9 cellular contexts compared by ENCODE assay signal in genomic region chr14:95482967-95483842, GRCh38. TPM values are rescaled to one million over a fixed set of nuclear protein-coding genes. Genes with fewer than 3 reads are reported as not detected.
DNase-seq lines count a peak whose midpoint lies in the region; ATAC-seq and TF ChIP-seq lines count a peak whose summit lies in the region.
"Had no signal": no experiment of that assay in that cellular context is flagged by ENCODE, and none has a peak within 500 bp of the region (broad histone marks: within the 10 kb centered on the region; RNA-seq: fewer than 3 reads in every experiment).

No MANE protein-coding gene starts in this region.

- no peak overlapping the region for H3K4me3 Mint-ChIP-seq in CD4-positive, alpha-beta T cell
- no peak overlapping the region for H3K4me3 Mint-ChIP-seq in glutamatergic neuron (ENCODE audit: unreplicated experiment)

- intact Hi-C loops in CD4-positive, alpha-beta T cell (cut with DNase I, micrococcal nuclease): loop anchor here in 1 of 2 experiments (5.0 kb wide), 1 partner anchor 34 kb away; the partner anchor contains the start of gene SYNE3
- intact Hi-C loops in posterior vena cava (cut with DNase I): no loop called here

- no peak for ATAC-seq in CD4-positive, alpha-beta T cell (ENCODE audit: poor library complexity)
- no peak for ATAC-seq in HG03139 (IDR thresholded peaks at IDR 0.05; ENCODE audit: unreplicated experiment)

- H3K27me3 ChIP-seq in CD4-positive, alpha-beta T cell (ENCODE audit: control insufficient read depth, insufficient read depth, low read length): no peaks in the 10 kb centered on the region

- POLR2A ChIA-PET in CD4-positive, alpha-beta T cell (lab: Charles Lee): interaction anchor here (1.0 to 1.4 kb wide), 2 partner anchors 19 to 41 kb away, joined by 3 to 4 read pairs; no protein-coding TSS in a partner anchor

- no peak overlapping the region for H3K4me3 ChIP-seq in foreskin fibroblast (ENCODE audit: low read depth in 1 of 2, low read length in 2 of 2)

- DNase-seq in CD4-positive, alpha-beta T cell: no peak
- DNase-seq in SW 1271 (lab: John Stamatoyannopoulos, UW): peak; percentile 60 to 88
- peak; percentile 96 to 98 for DNase-seq in foreskin fibroblast
- DNase-seq in posterior vena cava (ENCODE audit: low spot score): peak; percentile 94
- no peak for DNase-seq in NCI-H1930 (lab: John Stamatoyannopoulos, UW)
- DNase-seq in GM19238 (ENCODE audit: insufficient read length, low spot score): no peak
- DNase-seq in glutamatergic neuron: no peak
- DNase-seq: activated CD8-positive, alpha-beta memory T cell treated with anti-CD3 and anti-CD28 coated beads, Interleukin-2, amount 50 U/mL, for 48 hours had no signal

- peaks cover 71% of the 10 kb centered on the region for H3K4me1 Mint-ChIP-seq in CD4-positive, alpha-beta T cell (ENCODE audit: low read depth)
- peaks cover 26% of the 10 kb centered on the region for H3K4me1 Mint-ChIP-seq in glutamatergic neuron (ENCODE audit: low read depth, unreplicated experiment)

- H3K36me3 Mint-ChIP-seq in CD4-positive, alpha-beta T cell (ENCODE audit: low read depth): peaks cover 15% of the 10 kb centered on the region
- no peaks in the 10 kb centered on the region for H3K36me3 Mint-ChIP-seq in glutamatergic neuron (ENCODE audit: unreplicated experiment)

- CTCF ChIA-PET in CD4-positive, alpha-beta T cell (lab: Charles Lee): interaction anchor here (1.0 kb wide), 1 partner anchor 44 kb away, joined by 3 read pairs; no protein-coding TSS in a partner anchor

- no peaks in the 10 kb centered on the region for H3K9me3 Mint-ChIP-seq in CD4-positive, alpha-beta T cell
- H3K9me3 Mint-ChIP-seq in glutamatergic neuron (ENCODE audit: unreplicated experiment): peaks cover 3% of the 10 kb centered on the region

- peak overlapping the region; percentile 21 for H3K27ac ChIP-seq in CD4-positive, alpha-beta T cell (ENCODE audit: low read depth, low read length)

- no peaks in the 10 kb centered on the region for H3K9me3 ChIP-seq in CD4-positive, alpha-beta T cell (ENCODE audit: control insufficient read depth, low read length)

- no peak for TF ChIP-seq CTCF in CD4-positive, alpha-beta T cell (IDR thresholded peaks at IDR 0.05)
- TF ChIP-seq CTCF in foreskin fibroblast (IDR thresholded peaks at IDR 0.05; ENCODE audit: low read depth, low read length): no peak
- no peak for TF ChIP-seq CTCF in glutamatergic neuron (IDR thresholded peaks at IDR 0.05; ENCODE audit: partially characterized antibody, unreplicated experiment)

- H3K27me3 Mint-ChIP-seq in CD4-positive, alpha-beta T cell: no peaks in the 10 kb centered on the region
- peaks cover 8% of the 10 kb centered on the region for H3K27me3 Mint-ChIP-seq in glutamatergic neuron (ENCODE audit: unreplicated experiment)

- H3K27ac Mint-ChIP-seq in CD4-positive, alpha-beta T cell: peak overlapping the region; percentile 66
- H3K27ac Mint-ChIP-seq in glutamatergic neuron (ENCODE audit: unreplicated experiment): no peak overlapping the region

RNA-seq across cellular contexts. Expression of gene SYNE3, which starts 33.2 kb away (rescaled TPM):
- total RNA-seq in CD4-positive, alpha-beta T cell: 10 to 100 TPM; 29.4 to 31.4 TPM
- total RNA-seq in posterior vena cava (10 to 100 TPM; 35.7 to 40.0 TPM), glutamatergic neuron (ENCODE audit: unreplicated experiment) (7.1 TPM)

RNA-seq across cellular contexts. Expression of gene GLRX5, which starts 51.6 kb away (rescaled TPM):
- total RNA-seq in CD4-positive, alpha-beta T cell: 10 to 100 TPM; 11.3 to 11.9 TPM
- total RNA-seq in posterior vena cava (10 to 100 TPM; 21.7 to 25.6 TPM), glutamatergic neuron (ENCODE audit: unreplicated experiment) (38.9 TPM)

Comparison
In these comparisons a context has a peak if more than half of its experiments do, and no peak if none do; other contexts are left out.
1. DNase-seq: peak in SW 1271 (2 of 2), foreskin fibroblast (2 of 2) and posterior vena cava (single experiment); none in CD4-positive, alpha-beta T cell (0 of 10), NCI-H1930 (0 of 2), GM19238 (single experiment) and glutamatergic neuron (single experiment).